17 cellular contexts compared by ENCODE assay signal in the genomic region with DNA sequence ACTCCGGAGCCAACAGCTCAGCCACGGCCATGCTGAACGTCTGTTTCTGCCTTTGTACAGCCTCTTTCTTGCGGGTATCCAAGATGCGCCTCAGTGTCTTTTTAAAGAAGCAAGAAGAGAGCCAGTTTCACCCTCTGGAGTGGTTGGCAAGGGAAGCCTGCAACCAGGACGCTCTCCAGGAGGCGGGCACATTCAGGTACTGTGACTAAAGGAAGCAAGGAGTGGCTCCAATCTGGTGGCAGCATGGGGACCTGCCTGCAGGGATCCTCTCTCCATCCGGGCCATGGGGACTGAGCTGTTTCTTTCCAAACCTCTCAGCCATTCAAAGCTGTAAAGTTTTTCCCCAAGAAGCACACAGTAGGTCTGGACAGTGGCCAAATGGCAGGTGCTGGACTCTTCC.
DNase-seq lines count a peak whose midpoint lies in the region; ATAC-seq and TF ChIP-seq lines count a peak whose summit lies in the region.
"Had no signal": no experiment of that assay in that cellular context is flagged by ENCODE, and none has a peak within 500 bp of the region (broad histone marks: within the 10 kb centered on the region; RNA-seq: fewer than 3 reads in every experiment).

No MANE protein-coding gene starts in this region.

- H3K9ac ChIP-seq in PC-3 (ENCODE audit: low read length), result no peak overlapping the region

- H3K79me2 ChIP-seq in PC-3 (ENCODE audit: low read length), result no peaks in the 10 kb centered on the region
- no peaks in the 10 kb centered on the region for H3K79me2 ChIP-seq in osteoblast (ENCODE audit: insufficient read depth, low read length)

- no peaks in the 10 kb centered on the region for H3K4me1 Mint-ChIP-seq in activated T-cell treated with anti-CD3 and anti-CD28 coated beads, Interleukin-2, amount 50 U/mL, for 24 hours (ENCODE audit: low read depth)
- peaks cover 5% of the 10 kb centered on the region for H3K4me1 Mint-ChIP-seq in stimulated activated effector memory CD8-positive, alpha-beta T cell treated with anti-CD3 and anti-CD28 coated beads, Interleukin-12 subunit alpha, Interleukin-12 subunit beta, amount 100 ng/mL, for 72 hours
- H3K4me1 Mint-ChIP-seq: GM23338 had no signal

- no peaks in the 10 kb centered on the region for H3K27me3 ChIP-seq in PC-3 (ENCODE audit: low read length)
- no peaks in the 10 kb centered on the region for H3K27me3 ChIP-seq in osteoblast (ENCODE audit: insufficient read depth, low read length)

- no peaks in the 10 kb centered on the region for H3K9me3 ChIP-seq in PC-3 (ENCODE audit: low read length)
- no peaks in the 10 kb centered on the region for H3K9me3 ChIP-seq in osteoblast (ENCODE audit: low read depth, low read length)
- H3K9me3 ChIP-seq: A549, Caco-2 had no signal

- TF ChIP-seq CTCF in PC-3 (conservative IDR thresholded peaks at IDR 0.05; ENCODE audit: low read depth, low read length) (no peak), osteoblast (IDR thresholded peaks at IDR 0.05; ENCODE audit: extremely low read depth, low read depth, low read length) (no peak)

- no peaks in the 10 kb centered on the region for H3K27me3 Mint-ChIP-seq in activated T-cell treated with anti-CD3 and anti-CD28 coated beads, Interleukin-2, amount 50 U/mL, for 24 hours
- H3K27me3 Mint-ChIP-seq: CD4-positive, alpha-beta T cell had no signal

- no peak overlapping the region for H3K4me2 ChIP-seq in PC-3 (ENCODE audit: low read length)
- no peak overlapping the region for H3K4me2 ChIP-seq in osteoblast (ENCODE audit: insufficient read depth, low read length)
- H3K4me2 ChIP-seq: A549, GM23338 had no signal

- H3K36me3 ChIP-seq in PC-3 (ENCODE audit: low read depth, low read length), result peaks cover 50% of the 10 kb centered on the region
- H3K36me3 ChIP-seq in osteoblast (ENCODE audit: insufficient read depth, low read length), result peaks cover 79% of the 10 kb centered on the region

- no peaks in the 10 kb centered on the region for H3K9me2 ChIP-seq in PC-3 (replicated peaks; ENCODE audit: low read length)

- H3K27ac ChIP-seq in PC-3 (ENCODE audit: low read length) (no peak overlapping the region), osteoblast (ENCODE audit: low read depth, low read length) (no peak overlapping the region)
- H3K27ac ChIP-seq: 22Rv1, A549, C4-2B had no signal

- POLR2A ChIA-PET in PC-3 (lab: Charles Lee; ENCODE audit: unreplicated experiment), result no interaction called here

- H3K4me1 ChIP-seq in PC-3 (ENCODE audit: insufficient read depth, low read length) (no peaks in the 10 kb centered on the region; the same call in 1 of the 2 replicates), osteoblast (ENCODE audit: insufficient read depth, low read length) (no peaks in the 10 kb centered on the region)
- H3K4me1 ChIP-seq: A549, Caco-2 had no signal

- no peaks in the 10 kb centered on the region for H3F3A ChIP-seq in PC-3 (ENCODE audit: low read length, unreplicated experiment)

- BruUV-seq in PC-3 (replicated peaks; lab: Mats Ljungman, UMichigan), result no TSS peak

- peak; percentile 29; the same call in 1 of the 2 replicates for ATAC-seq in PC-3
- no peak for ATAC-seq in stimulated activated effector memory CD8-positive, alpha-beta T cell treated with anti-CD3 and anti-CD28 coated beads, Interleukin-12 subunit alpha, Interleukin-12 subunit beta, amount 100 ng/mL, for 72 hours
- ATAC-seq in GM19452 (IDR thresholded peaks at IDR 0.05; ENCODE audit: unreplicated experiment), result no peak
- no peak for ATAC-seq in HG02623 (IDR thresholded peaks at IDR 0.05; ENCODE audit: unreplicated experiment)
- ATAC-seq: GM23338, HCT116 had no signal

- intact Hi-C loops in PC-3 (cut with micrococcal nuclease), result no loop called here

- peaks cover 96% of the 10 kb centered on the region for H3K36me3 Mint-ChIP-seq in activated T-cell treated with anti-CD3 and anti-CD28 coated beads, Interleukin-2, amount 50 U/mL, for 24 hours (ENCODE audit: low read depth)
- peaks cover 100% of the 10 kb centered on the region for H3K36me3 Mint-ChIP-seq in stimulated activated effector memory CD8-positive, alpha-beta T cell treated with anti-CD3 and anti-CD28 coated beads, Interleukin-12 subunit alpha, Interleukin-12 subunit beta, amount 100 ng/mL, for 72 hours

- H3K4me3 ChIP-seq in PC-3 (ENCODE audit: low read length), result no peak overlapping the region
- H3K4me3 ChIP-seq in osteoblast (ENCODE audit: insufficient read depth, low read length), result no peak overlapping the region
- H3K4me3 ChIP-seq: A549, GM23338 had no signal

- no peaks in the 10 kb centered on the region for H4K20me1 ChIP-seq in PC-3 (ENCODE audit: low read length)
- H4K20me1 ChIP-seq in osteoblast (ENCODE audit: insufficient read depth, low read length), result peaks cover 3% of the 10 kb centered on the region

- H3K9me3 Mint-ChIP-seq in activated T-cell treated with anti-CD3 and anti-CD28 coated beads, Interleukin-2, amount 50 U/mL, for 24 hours, result no peaks in the 10 kb centered on the region
- no peaks in the 10 kb centered on the region for H3K9me3 Mint-ChIP-seq in stimulated activated effector memory CD8-positive, alpha-beta T cell treated with anti-CD3 and anti-CD28 coated beads, Interleukin-12 subunit alpha, Interleukin-12 subunit beta, amount 100 ng/mL, for 72 hours
- H3K9me3 Mint-ChIP-seq: CD4-positive, alpha-beta T cell; GM23338; HFFc6 had no signal

- DNase-seq in activated T-cell treated with anti-CD3 and anti-CD28 coated beads, Interleukin-2, amount 50 U/mL, for 24 hours, result no peak
- no peak for DNase-seq in activated T-cell treated with anti-CD3 and anti-CD28 coated beads, Interleukin-2, amount 50 U/mL, for 48 hours
- DNase-seq in PC-3 (no peak), osteoblast (ENCODE audit: insufficient read length, low spot score, missing footprints) (peak; percentile 59)
- no peak for DNase-seq in stimulated activated effector memory CD8-positive, alpha-beta T cell treated with anti-CD3 and anti-CD28 coated beads, Interleukin-12 subunit alpha, Interleukin-12 subunit beta, amount 100 ng/mL, for 72 hours (ENCODE audit: low spot score in 2 of 2)
- no peak for DNase-seq in activated naive CD4-positive, alpha-beta T cell treated with Interleukin-2 at 50 U/mL for 16 hours
- DNase-seq: AML-193; Caco-2; CD4-positive, alpha-beta T cell; HFFc6 had no signal

- H3K4me3 Mint-ChIP-seq in activated T-cell treated with anti-CD3 and anti-CD28 coated beads, Interleukin-2, amount 50 U/mL, for 24 hours, result no peak overlapping the region
- H3K4me3 Mint-ChIP-seq in stimulated activated effector memory CD8-positive, alpha-beta T cell treated with anti-CD3 and anti-CD28 coated beads, Interleukin-12 subunit alpha, Interleukin-12 subunit beta, amount 100 ng/mL, for 72 hours, result no peak overlapping the region
- H3K4me3 Mint-ChIP-seq: CD4-positive, alpha-beta T cell; GM23338; HFFc6 had no signal

- CTCF ChIA-PET in PC-3 (lab: Charles Lee), result no interaction called here

- H3K27ac Mint-ChIP-seq in activated T-cell treated with anti-CD3 and anti-CD28 coated beads, Interleukin-2, amount 50 U/mL, for 24 hours, result peak overlapping the region; percentile 50
- H3K27ac Mint-ChIP-seq in stimulated activated effector memory CD8-positive, alpha-beta T cell treated with anti-CD3 and anti-CD28 coated beads, Interleukin-12 subunit alpha, Interleukin-12 subunit beta, amount 100 ng/mL, for 72 hours, result peak overlapping the region; percentile 86
- H3K27ac Mint-ChIP-seq: CD4-positive, alpha-beta T cell; GM23338; HFFc6 had no signal

- H2AFZ ChIP-seq in PC-3 (ENCODE audit: low read length) (no peak overlapping the region), osteoblast (ENCODE audit: low read length) (no peak overlapping the region)
- H2AFZ ChIP-seq: GM23338 had no signal
